15 cellular contexts compared by ENCODE assay signal in genomic region chr16:46882304-46882939, GRCh38. TPM values are rescaled to one million over a fixed set of nuclear protein-coding genes. Genes with fewer than 3 reads are reported as not detected.
DNase-seq lines count a peak whose midpoint lies in the region; ATAC-seq and TF ChIP-seq lines count a peak whose summit lies in the region.
"Had no signal": no experiment of that assay in that cellular context is flagged by ENCODE, and none has a peak within 500 bp of the region (broad histone marks: within the 10 kb centered on the region; RNA-seq: fewer than 3 reads in every experiment).

No MANE protein-coding gene starts in this region.

- H3K27ac ChIP-seq in BLaER1, result peak overlapping the region; percentile 88
- no peak overlapping the region for H3K27ac ChIP-seq in naive thymus-derived CD4-positive, alpha-beta T cell (ENCODE audit: low read depth, low read length)
- H3K27ac ChIP-seq: foreskin keratinocyte had no signal

- CTCF ChIA-PET in Calu3 (lab: Charles Lee), result interaction anchor here (1.5 to 1.8 kb wide), 3 partner anchors 9 to 25 kb away, joined by 3 to 5 read pairs (median 3); no protein-coding TSS in a partner anchor
- CTCF ChIA-PET in naive thymus-derived CD4-positive, alpha-beta T cell (lab: Charles Lee), result interaction anchor here (1.1 kb wide), 1 partner anchor 209 kb away, joined by 3 read pairs; no protein-coding TSS in a partner anchor

- peak overlapping the region; percentile 97 for H3K27ac Mint-ChIP-seq in Calu3 (ENCODE audit: unreplicated experiment)
- H3K27ac Mint-ChIP-seq in activated T-helper 2 cell treated with anti-CD3 and anti-CD28 coated beads, Interferon-gamma antibody, Interleukin-2, Interleukin-4, amounts not matched to agents 10 μg/mL and 5 μg/mL and 100 μg/mL, durations not matched to agents 14 hours and 24 hours and 36 hours, result no peak overlapping the region
- no peak overlapping the region for H3K27ac Mint-ChIP-seq in naive thymus-derived CD4-positive, alpha-beta T cell
- H3K27ac Mint-ChIP-seq: effector memory CD8-positive, alpha-beta T cell had no signal

- no peaks in the 10 kb centered on the region for H3K27me3 Mint-ChIP-seq in Calu3 (ENCODE audit: unreplicated experiment)
- H3K27me3 Mint-ChIP-seq in activated T-helper 2 cell treated with anti-CD3 and anti-CD28 coated beads, Interferon-gamma antibody, Interleukin-2, Interleukin-4, amounts not matched to agents 10 μg/mL and 5 μg/mL and 100 μg/mL, durations not matched to agents 14 hours and 24 hours and 36 hours (ENCODE audit: low read depth), result peaks cover 21% of the 10 kb centered on the region
- H3K27me3 Mint-ChIP-seq in naive thymus-derived CD4-positive, alpha-beta T cell, result peaks cover 0 to 39% (median 6%) of the 10 kb centered on the region in 5 donors

- peaks cover 16% of the 10 kb centered on the region for H3K36me3 ChIP-seq in BLaER1
- no peaks in the 10 kb centered on the region for H3K36me3 ChIP-seq in naive thymus-derived CD4-positive, alpha-beta T cell (ENCODE audit: control insufficient read depth in 2 of 3, insufficient read depth in 3 of 3, low read length in 3 of 3)
- H3K36me3 ChIP-seq: breast epithelium had no signal

- H3K36me3 Mint-ChIP-seq in Calu3 (ENCODE audit: insufficient read depth, unreplicated experiment), result peaks cover 44% of the 10 kb centered on the region
- H3K36me3 Mint-ChIP-seq in activated T-helper 2 cell treated with anti-CD3 and anti-CD28 coated beads, Interferon-gamma antibody, Interleukin-2, Interleukin-4, amounts not matched to agents 10 μg/mL and 5 μg/mL and 100 μg/mL, durations not matched to agents 14 hours and 24 hours and 36 hours (ENCODE audit: low read depth), result peaks cover 3% of the 10 kb centered on the region
- H3K36me3 Mint-ChIP-seq in naive thymus-derived CD4-positive, alpha-beta T cell, result no peaks in the 10 kb centered on the region

- H3K4me2 ChIP-seq in BLaER1, result peak overlapping the region; percentile 88; the same call in 1 of the 2 replicates

- H3K4me1 ChIP-seq in BLaER1, result peaks cover 39% of the 10 kb centered on the region
- H3K4me1 ChIP-seq in naive thymus-derived CD4-positive, alpha-beta T cell (ENCODE audit: control insufficient read depth in 2 of 2, insufficient read depth in 2 of 2, low read length in 2 of 2), result peaks cover 0 to 3% of the 10 kb centered on the region in 2 donors
- H3K4me1 ChIP-seq: foreskin keratinocyte had no signal

- H3K4me1 Mint-ChIP-seq in Calu3 (ENCODE audit: low read depth, unreplicated experiment), result peaks cover 42% of the 10 kb centered on the region
- H3K4me1 Mint-ChIP-seq in activated T-helper 2 cell treated with anti-CD3 and anti-CD28 coated beads, Interferon-gamma antibody, Interleukin-2, Interleukin-4, amounts not matched to agents 10 μg/mL and 5 μg/mL and 100 μg/mL, durations not matched to agents 14 hours and 24 hours and 36 hours (ENCODE audit: low read depth), result peaks cover 12% of the 10 kb centered on the region
- H3K4me1 Mint-ChIP-seq in naive thymus-derived CD4-positive, alpha-beta T cell, result peaks cover 8 to 21% (median 16%) of the 10 kb centered on the region in 7 donors

- H4K20me1 ChIP-seq in BLaER1, result peaks cover 21% of the 10 kb centered on the region

- H3K9ac ChIP-seq in BLaER1, result no peak overlapping the region

- no TSS peak for BruUV-seq in Calu3 (replicated peaks; lab: Mats Ljungman, UMichigan)

- POLR2A ChIA-PET in naive thymus-derived CD4-positive, alpha-beta T cell (lab: Charles Lee), result interaction anchor here (0.5 kb wide), 1 partner anchor 176 kb away, joined by 4 read pairs; no protein-coding TSS in a partner anchor

- ATAC-seq in naive thymus-derived CD4-positive, alpha-beta T cell, result no peak
- ATAC-seq in left ventricle myocardium superior (no peak), esophagus mucosa (no peak)
- ATAC-seq: effector memory CD8-positive, alpha-beta T cell; foreskin keratinocyte; PC-3 had no signal

- no peaks in the 10 kb centered on the region for H3K27me3 ChIP-seq in BLaER1
- H3K27me3 ChIP-seq in naive thymus-derived CD4-positive, alpha-beta T cell (ENCODE audit: control insufficient read depth in 2 of 2, insufficient read depth in 2 of 2, low read length in 2 of 2), result no peaks in the 10 kb centered on the region
- H3K27me3 ChIP-seq: breast epithelium had no signal

- TF ChIP-seq CTCF in Calu3 (IDR thresholded peaks at IDR 0.05; ENCODE audit: unreplicated experiment), result no peak

- H3K9me3 ChIP-seq in BLaER1, result no peaks in the 10 kb centered on the region
- no peaks in the 10 kb centered on the region for H3K9me3 ChIP-seq in naive thymus-derived CD4-positive, alpha-beta T cell (ENCODE audit: control insufficient read depth in 2 of 3, low read length in 3 of 3)
- H3K9me3 ChIP-seq: breast epithelium had no signal

- H3K4me3 ChIP-seq in BLaER1, result no peak overlapping the region
- H3K4me3 ChIP-seq in naive thymus-derived CD4-positive, alpha-beta T cell (ENCODE audit: low read length), result no peak overlapping the region

- H3K9me3 Mint-ChIP-seq in Calu3 (ENCODE audit: low read depth, unreplicated experiment), result no peaks in the 10 kb centered on the region
- H3K9me3 Mint-ChIP-seq in activated T-helper 2 cell treated with anti-CD3 and anti-CD28 coated beads, Interferon-gamma antibody, Interleukin-2, Interleukin-4, amounts not matched to agents 10 μg/mL and 5 μg/mL and 100 μg/mL, durations not matched to agents 14 hours and 24 hours and 36 hours, result no peaks in the 10 kb centered on the region
- no peaks in the 10 kb centered on the region for H3K9me3 Mint-ChIP-seq in naive thymus-derived CD4-positive, alpha-beta T cell
- H3K9me3 Mint-ChIP-seq: effector memory CD8-positive, alpha-beta T cell had no signal

- H3K4me3 Mint-ChIP-seq in Calu3 (ENCODE audit: low read depth, unreplicated experiment), result peak overlapping the region; percentile 40
- H3K4me3 Mint-ChIP-seq in activated T-helper 2 cell treated with anti-CD3 and anti-CD28 coated beads, Interferon-gamma antibody, Interleukin-2, Interleukin-4, amounts not matched to agents 10 μg/mL and 5 μg/mL and 100 μg/mL, durations not matched to agents 14 hours and 24 hours and 36 hours (ENCODE audit: low read depth), result peak overlapping the region; percentile 30
- H3K4me3 Mint-ChIP-seq in naive thymus-derived CD4-positive, alpha-beta T cell, result peak overlapping the region in 9 of 10 donors; percentile 9 to 92 (median 89)

- DNase-seq in Calu3 (no peak), NCI-H1694 (lab: John Stamatoyannopoulos, UW) (no peak), left ventricle myocardium superior (no peak), putamen (ENCODE audit: low spot score) (no peak)
- DNase-seq in activated T-helper 2 cell treated with anti-CD3 and anti-CD28 coated beads, Interferon-gamma antibody, Interleukin-2, Interleukin-4, amounts not matched to agents 10 μg/mL and 5 μg/mL and 100 μg/mL, durations not matched to agents 14 hours and 24 hours and 36 hours (ENCODE audit: low spot score), result no peak
- no peak for DNase-seq in naive thymus-derived CD4-positive, alpha-beta T cell
- DNase-seq: activated CD4-positive, alpha-beta T cell treated with anti-CD3 and anti-CD28 coated beads for 4 hours; effector memory CD8-positive, alpha-beta T cell; foreskin keratinocyte; MM.1S; PC-3; SW 1271 had no signal

- intact Hi-C loops in Calu3 (cut with micrococcal nuclease; ENCODE audit: unreplicated experiment), result loop anchor here (2.0 kb wide), 1 partner anchor 28 kb away; no protein-coding TSS in a partner anchor
- intact Hi-C loops in activated T-helper 2 cell treated with anti-CD3 and anti-CD28 coated beads, Interferon-gamma antibody, Interleukin-2, Interleukin-4, amounts not matched to agents 10 μg/mL and 5 μg/mL and 100 μg/mL, durations not matched to agents 14 hours and 24 hours and 36 hours (cut with micrococcal nuclease), result loop anchor here (5.0 kb wide), 1 partner anchor 90 kb away; no protein-coding TSS in a partner anchor
- intact Hi-C loops in naive thymus-derived CD4-positive, alpha-beta T cell (cut with micrococcal nuclease), result loop anchor here in 1 of 2 donors (5.0 kb wide), 1 partner anchor 1360 kb away; the partner anchor contains the start of gene LONP2
- intact Hi-C loops in left ventricle myocardium superior (cut with micrococcal nuclease), result no loop called here

RNA-seq across cellular contexts. Expression of gene GPT2, which starts 1.7 kb away (rescaled TPM):
- total RNA-seq in Calu3 (2022) (63.2 and 68.9 TPM in 2 replicates), left ventricle myocardium superior (27.9 TPM), esophagus mucosa (92.0 TPM)
- 12.9 and 13.5 TPM in 2 replicates for total RNA-seq in activated T-helper 2 cell treated with anti-CD3 and anti-CD28 coated beads, Interferon-gamma antibody, Interleukin-2, Interleukin-4, amounts not matched to agents 10 μg/mL and 5 μg/mL and 100 μg/mL, durations not matched to agents 14 hours and 24 hours and 36 hours
- total RNA-seq in naive thymus-derived CD4-positive, alpha-beta T cell, result 1 to 10 TPM in 2 of 5 experiments, under 1 TPM in 3; 0.40 to 7.7 (median 0.73) TPM
- under 1 TPM; 0.40 to 0.64 TPM for polyA plus RNA-seq in naive thymus-derived CD4-positive, alpha-beta T cell

RNA-seq across cellular contexts. Expression of gene C16orf87, which starts 51.4 kb away (rescaled TPM):
- total RNA-seq in Calu3 (2022), result 11.6 and 11.7 TPM in 2 replicates
- total RNA-seq in activated T-helper 2 cell treated with anti-CD3 and anti-CD28 coated beads, Interferon-gamma antibody, Interleukin-2, Interleukin-4, amounts not matched to agents 10 μg/mL and 5 μg/mL and 100 μg/mL, durations not matched to agents 14 hours and 24 hours and 36 hours, result 20.1 and 24.0 TPM in 2 replicates
- total RNA-seq in naive thymus-derived CD4-positive, alpha-beta T cell, result 10 to 100 TPM in 3 of 5 experiments, 1 to 10 TPM in 2; 5.6 to 14.0 (median 12.7) TPM
- 1 to 10 TPM; 5.3 to 8.8 TPM for polyA plus RNA-seq in naive thymus-derived CD4-positive, alpha-beta T cell
- 15.2 TPM for total RNA-seq in left ventricle myocardium superior
- 5.9 TPM for total RNA-seq in esophagus mucosa

Comparison
In these comparisons a context has a peak if more than half of its experiments do, and no peak if none do; other contexts are left out.
1. H3K4me3 Mint-ChIP-seq: peak in every context shown above with its lines; median percentile 89 in naive thymus-derived CD4-positive, alpha-beta T cell; 40 in Calu3; 30 in activated T-helper 2 cell treated with anti-CD3 and anti-CD28 coated beads, Interferon-gamma antibody, Interleukin-2, Interleukin-4, amounts not matched to agents 10 μg/mL and 5 μg/mL and 100 μg/mL, durations not matched to agents 14 hours and 24 hours and 36 hours.